8 cellular contexts compared by ENCODE assay signal in the genomic region with DNA sequence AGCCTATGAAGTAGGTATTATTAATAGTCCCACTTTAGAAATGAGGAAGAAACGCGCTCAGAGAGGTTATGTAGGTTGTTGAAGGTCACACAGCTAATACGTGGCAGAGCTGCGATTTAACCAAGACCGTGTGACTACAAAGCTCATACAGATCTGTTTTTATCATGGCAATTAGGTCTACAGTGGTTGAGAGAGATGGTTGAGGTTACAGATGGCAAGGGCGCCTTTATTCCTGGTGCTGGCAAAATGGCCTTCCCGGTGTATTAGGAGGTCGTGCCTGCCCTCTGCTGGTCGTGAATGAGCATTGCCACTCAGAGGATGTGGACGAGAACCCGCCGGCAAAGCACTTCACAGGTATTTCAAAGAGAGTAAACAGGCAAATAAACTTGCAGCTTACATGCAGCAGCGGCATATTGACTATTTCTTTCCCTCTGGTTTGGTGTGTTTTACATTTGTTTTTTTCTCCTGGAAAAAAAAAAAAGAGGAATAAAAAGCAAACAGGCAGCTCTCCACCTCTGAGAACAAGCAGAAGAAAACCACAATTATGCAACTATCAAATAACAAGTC.
DNase-seq lines count a peak whose midpoint lies in the region; ATAC-seq and TF ChIP-seq lines count a peak whose summit lies in the region.

No MANE protein-coding gene starts in this region.

- POLR2A ChIA-PET in CD4-positive, alpha-beta T cell (lab: Charles Lee) = no interaction called here
- POLR2A ChIA-PET in activated naive CD8-positive, alpha-beta T cell treated with anti-CD3 and anti-CD28 coated beads, Interleukin-2, amount 10 ng/mL, durations not matched to agents 7 days and 5 days (lab: Charles Lee) = no interaction called here

- WGBS in psoas muscle, 3 donors = 17 to 20% (median 18%) methylated on average over 13 of the region's 13 CpGs

- no peak overlapping the region for H3K27ac ChIP-seq in CD4-positive, alpha-beta T cell (ENCODE audit: low read depth, low read length)
- H3K27ac ChIP-seq in cardiac muscle cell (no peak overlapping the region), psoas muscle (no peak overlapping the region)

- H3K4me1 ChIP-seq in cardiac muscle cell (ENCODE audit: low read depth) (no peaks in the 10 kb centered on the region), psoas muscle (peaks cover 4% of the 10 kb centered on the region)

- no peaks in the 10 kb centered on the region for H3K27me3 ChIP-seq in CD4-positive, alpha-beta T cell (ENCODE audit: control insufficient read depth, insufficient read depth, low read length)
- H3K27me3 ChIP-seq in cardiac muscle cell (peaks cover 14% of the 10 kb centered on the region), psoas muscle (ENCODE audit: insufficient read depth in 3 of 3, low read length in 2 of 3) (no peaks in the 10 kb centered on the region)

- TF ChIP-seq CTCF in CD4-positive, alpha-beta T cell (IDR thresholded peaks at IDR 0.05) = peak; percentile 68
- TF ChIP-seq CTCF in cardiac muscle cell (IDR thresholded peaks at IDR 0.05; ENCODE audit: low read depth, low read length) (peak; percentile 87), psoas muscle (IDR thresholded peaks at IDR 0.05) (peak; percentile 93)

- CTCF ChIA-PET in CD4-positive, alpha-beta T cell (lab: Charles Lee) = no interaction called here

- H3K36me3 ChIP-seq in cardiac muscle cell (no peaks in the 10 kb centered on the region), psoas muscle (ENCODE audit: insufficient read depth in 1 of 2, low read depth in 1 of 2) (no peaks in the 10 kb centered on the region)

- intact Hi-C loops in CD4-positive, alpha-beta T cell (cut with DNase I, micrococcal nuclease) = loop anchor here (5.0 kb wide), 2 partner anchors 356 to 1456 kb away; no protein-coding TSS in a partner anchor
- intact Hi-C loops in psoas muscle (cut with DNase I) = loop anchor here (1.0 to 10.0 kb wide), 4 partner anchors 25 to 781 kb away; no protein-coding TSS in a partner anchor

- no peak overlapping the region for H3K27ac Mint-ChIP-seq in CD4-positive, alpha-beta T cell
- no peak overlapping the region for H3K27ac Mint-ChIP-seq in activated naive CD8-positive, alpha-beta T cell treated with anti-CD3 and anti-CD28 coated beads, Interleukin-2, amount 10 ng/mL, durations not matched to agents 7 days and 5 days

- H3K27me3 Mint-ChIP-seq in CD4-positive, alpha-beta T cell = peaks cover 53% of the 10 kb centered on the region
- peaks cover 15% of the 10 kb centered on the region for H3K27me3 Mint-ChIP-seq in activated naive CD8-positive, alpha-beta T cell treated with anti-CD3 and anti-CD28 coated beads, Interleukin-2, amount 10 ng/mL, durations not matched to agents 7 days and 5 days

- no peaks in the 10 kb centered on the region for H3K9me3 ChIP-seq in CD4-positive, alpha-beta T cell (ENCODE audit: control insufficient read depth, low read length)
- H3K9me3 ChIP-seq in cardiac muscle cell (ENCODE audit: low read depth) = no peaks in the 10 kb centered on the region
- H3K9me3 ChIP-seq in psoas muscle = no peaks in the 10 kb centered on the region

- DNase-seq in CD4-positive, alpha-beta T cell = peak; percentile 5 to 55 (median 24)
- DNase-seq in NCI-H1092 (lab: John Stamatoyannopoulos, UW) (peak; percentile 48), SKM-1 (lab: John Stamatoyannopoulos, UW; ENCODE audit: unreplicated experiment) (peak; percentile 3), cardiac muscle cell (ENCODE audit: low read depth in 1 of 2, low spot score in 1 of 2) (peak; percentile 75 to 78), psoas muscle (peak; percentile 53 to 82), 8988T (no peak)
- DNase-seq in activated naive CD8-positive, alpha-beta T cell treated with anti-CD3 and anti-CD28 coated beads, Interleukin-2, amount 10 ng/mL, durations not matched to agents 7 days and 5 days = peak; percentile 60

- ATAC-seq in CD4-positive, alpha-beta T cell (ENCODE audit: poor library complexity) = peak; percentile 52
- ATAC-seq in GM21526 (IDR thresholded peaks at IDR 0.05; ENCODE audit: low FRiP score, unreplicated experiment) (peak; percentile 69), psoas muscle (peak; percentile 88 to 95 (median 91))
- ATAC-seq in activated naive CD8-positive, alpha-beta T cell treated with anti-CD3 and anti-CD28 coated beads, Interleukin-2, amount 10 ng/mL, durations not matched to agents 7 days and 5 days (ENCODE audit: low read depth) = no peak

- peaks cover 6% of the 10 kb centered on the region for H3K4me1 Mint-ChIP-seq in CD4-positive, alpha-beta T cell (ENCODE audit: low read depth)
- H3K4me1 Mint-ChIP-seq in activated naive CD8-positive, alpha-beta T cell treated with anti-CD3 and anti-CD28 coated beads, Interleukin-2, amount 10 ng/mL, durations not matched to agents 7 days and 5 days = no peaks in the 10 kb centered on the region

- no peak overlapping the region for H3K4me3 ChIP-seq in cardiac muscle cell
- H3K4me3 ChIP-seq in psoas muscle = no peak overlapping the region

- no peaks in the 10 kb centered on the region for H3K36me3 Mint-ChIP-seq in CD4-positive, alpha-beta T cell (ENCODE audit: low read depth)
- no peaks in the 10 kb centered on the region for H3K36me3 Mint-ChIP-seq in activated naive CD8-positive, alpha-beta T cell treated with anti-CD3 and anti-CD28 coated beads, Interleukin-2, amount 10 ng/mL, durations not matched to agents 7 days and 5 days

- no peaks in the 10 kb centered on the region for H3K9me3 Mint-ChIP-seq in CD4-positive, alpha-beta T cell
- no peaks in the 10 kb centered on the region for H3K9me3 Mint-ChIP-seq in activated naive CD8-positive, alpha-beta T cell treated with anti-CD3 and anti-CD28 coated beads, Interleukin-2, amount 10 ng/mL, durations not matched to agents 7 days and 5 days

- H3K4me3 Mint-ChIP-seq in CD4-positive, alpha-beta T cell = no peak overlapping the region
- no peak overlapping the region for H3K4me3 Mint-ChIP-seq in activated naive CD8-positive, alpha-beta T cell treated with anti-CD3 and anti-CD28 coated beads, Interleukin-2, amount 10 ng/mL, durations not matched to agents 7 days and 5 days
